Comparison of ENCODE assay signal across 9 cellular contexts in genomic region chr10:44977287-44978212, GRCh38. TPM values are rescaled to one million over a fixed set of nuclear protein-coding genes. Genes with fewer than 3 reads are reported as not detected.
DNase-seq lines count a peak whose midpoint lies in the region; ATAC-seq and TF ChIP-seq lines count a peak whose summit lies in the region.
"Had no signal": no experiment of that assay in that cellular context is flagged by ENCODE, and none has a peak within 500 bp of the region (broad histone marks: within the 10 kb centered on the region; RNA-seq: fewer than 3 reads in every experiment).

No MANE protein-coding gene starts in this region.

- TF ChIP-seq CTCF in adrenal gland (IDR thresholded peaks at IDR 0.05) (no peak), right atrium auricular region (IDR thresholded peaks at IDR 0.05) (no peak), psoas muscle (IDR thresholded peaks at IDR 0.05) (no peak)

- TF ChIP-seq POLR2A in adrenal gland (IDR thresholded peaks at IDR 0.05): no peak

- H3K27ac Mint-ChIP-seq in activated CD4-positive, alpha-beta T cell treated with anti-CD3 and anti-CD28 coated beads for 36 hours: no peak overlapping the region
- H3K27ac Mint-ChIP-seq: activated T-cell treated with anti-CD3 and anti-CD28 coated beads, Interleukin-2, amount 50 U/mL, for 72 hours had no signal

- no peaks in the 10 kb centered on the region for H3K36me3 Mint-ChIP-seq in activated CD4-positive, alpha-beta T cell treated with anti-CD3 and anti-CD28 coated beads for 36 hours (ENCODE audit: low read depth)

- H3K9me3 ChIP-seq in BLaER1 treated with 17β-estradiol and CSF1 and Interleukin-3, amounts not matched to agents 10 nM and 100 nM (replicated peaks in 1 of 11): no peaks in the 10 kb centered on the region
- no peaks in the 10 kb centered on the region for H3K9me3 ChIP-seq in adrenal gland (replicated peaks in 1 of 3)
- no peaks in the 10 kb centered on the region for H3K9me3 ChIP-seq in right atrium auricular region
- H3K9me3 ChIP-seq in psoas muscle: no peaks in the 10 kb centered on the region

- H3K4me1 Mint-ChIP-seq in activated CD4-positive, alpha-beta T cell treated with anti-CD3 and anti-CD28 coated beads for 36 hours: peaks cover 9% of the 10 kb centered on the region

- H3K4me2 ChIP-seq in BLaER1 treated with 17β-estradiol and CSF1 and Interleukin-3, amounts not matched to agents 10 nM and 100 nM: peak overlapping the region; percentile 90 to 100 (median 97)

- WGBS in adrenal gland, 4 donors: 68 to 73% (median 72%) methylated on average over 14 to 25 of the region's 25 CpGs
- WGBS in psoas muscle, 3 donors: 26 to 36% (median 34%) methylated on average over 25 of the region's 25 CpGs

- ATAC-seq in psoas muscle: peak in 2 of 4 donors; percentile 7 to 36
- ATAC-seq in HG03175 (IDR thresholded peaks at IDR 0.05; ENCODE audit: unreplicated experiment): no peak
- no peak for ATAC-seq in GM19324 (IDR thresholded peaks at IDR 0.05; ENCODE audit: low FRiP score, unreplicated experiment)
- ATAC-seq in GM21360 (IDR thresholded peaks at IDR 0.05; ENCODE audit: unreplicated experiment): no peak
- ATAC-seq in activated CD4-positive, alpha-beta T cell treated with anti-CD3 and anti-CD28 coated beads for 36 hours: no peak
- ATAC-seq: activated T-cell treated with anti-CD3 and anti-CD28 coated beads, Interleukin-2, amount 50 U/mL, for 72 hours had no signal

- no peaks in the 10 kb centered on the region for H3K27me3 ChIP-seq in BLaER1 treated with 17β-estradiol and CSF1 and Interleukin-3, amounts not matched to agents 10 nM and 100 nM
- H3K27me3 ChIP-seq in adrenal gland (no peaks in the 10 kb centered on the region), right atrium auricular region (no peaks in the 10 kb centered on the region), psoas muscle (ENCODE audit: insufficient read depth in 3 of 3, low read length in 2 of 3) (no peaks in the 10 kb centered on the region)

- no peak for DNase-seq in adrenal gland
- DNase-seq in right atrium auricular region (ENCODE audit: low spot score): no peak
- DNase-seq in psoas muscle: peak in 1 of 2 donors; percentile 76
- no peak for DNase-seq in activated CD4-positive, alpha-beta T cell treated with anti-CD3 and anti-CD28 coated beads for 36 hours
- DNase-seq: activated T-cell treated with anti-CD3 and anti-CD28 coated beads, Interleukin-2, amount 50 U/mL, for 72 hours had no signal

- H3K4me1 ChIP-seq in BLaER1 treated with 17β-estradiol and CSF1 and Interleukin-3, amounts not matched to agents 10 nM and 100 nM: peaks cover 97 to 99% (median 98%) of the 10 kb centered on the region in 10 experiments
- H3K4me1 ChIP-seq in adrenal gland (replicated peaks in 1 of 2) (peaks cover 52 to 80% of the 10 kb centered on the region in 2 donors), right atrium auricular region (peaks cover 0 to 100% of the 10 kb centered on the region in 2 donors), psoas muscle (peaks cover 74% of the 10 kb centered on the region)

- H3K27me3 Mint-ChIP-seq in activated CD4-positive, alpha-beta T cell treated with anti-CD3 and anti-CD28 coated beads for 36 hours: no peaks in the 10 kb centered on the region

- CTCF ChIA-PET in activated CD4-positive, alpha-beta T cell treated with anti-CD3 and anti-CD28 coated beads for 36 hours (lab: Charles Lee): interaction anchor here (1.4 to 2.4 kb wide), 3 partner anchors 35 to 45 kb away, joined by 3 to 23 read pairs (median 11); no protein-coding TSS in a partner anchor

- intact Hi-C loops in adrenal gland (cut with DNase I) (no loop called here), psoas muscle (cut with DNase I) (no loop called here)
- intact Hi-C loops in activated CD4-positive, alpha-beta T cell treated with anti-CD3 and anti-CD28 coated beads for 36 hours (cut with DNase I, micrococcal nuclease): no loop called here

- peak overlapping the region; percentile 71 to 86 (median 78) for H3K9ac ChIP-seq in BLaER1 treated with 17β-estradiol and CSF1 and Interleukin-3, amounts not matched to agents 10 nM and 100 nM

- peak overlapping the region; percentile 61 to 68 (median 64) for H3K4me3 ChIP-seq in BLaER1 treated with 17β-estradiol and CSF1 and Interleukin-3, amounts not matched to agents 10 nM and 100 nM
- peak overlapping the region in 2 of 4 donors; percentile 14 to 80 for H3K4me3 ChIP-seq in adrenal gland
- peak overlapping the region; percentile 60 to 65 for H3K4me3 ChIP-seq in right atrium auricular region
- peak overlapping the region; percentile 90 for H3K4me3 ChIP-seq in psoas muscle

- peaks cover 0 to 68% (median 17%) of the 10 kb centered on the region in 11 experiments; a peak in 11 of 22 replicates for H4K20me1 ChIP-seq in BLaER1 treated with 17β-estradiol and CSF1 and Interleukin-3, amounts not matched to agents 10 nM and 100 nM

- peaks cover 0 to 88% (median 6%) of the 10 kb centered on the region in 11 experiments; a peak in 12 of 22 replicates for H3K36me3 ChIP-seq in BLaER1 treated with 17β-estradiol and CSF1 and Interleukin-3, amounts not matched to agents 10 nM and 100 nM
- peaks cover 0 to 17% of the 10 kb centered on the region in 2 donors for H3K36me3 ChIP-seq in adrenal gland (replicated peaks in 1 of 2)
- H3K36me3 ChIP-seq in right atrium auricular region: peaks cover 28% of the 10 kb centered on the region
- no peaks in the 10 kb centered on the region for H3K36me3 ChIP-seq in psoas muscle (ENCODE audit: insufficient read depth in 1 of 2, low read depth in 1 of 2)

- POLR2A ChIA-PET in activated CD4-positive, alpha-beta T cell treated with anti-CD3 and anti-CD28 coated beads for 36 hours (lab: Charles Lee): no interaction called here

- H3K4me3 Mint-ChIP-seq in activated CD4-positive, alpha-beta T cell treated with anti-CD3 and anti-CD28 coated beads for 36 hours: no peak overlapping the region

- peak overlapping the region; percentile 47 to 81 (median 76) for H3K27ac ChIP-seq in BLaER1 treated with 17β-estradiol and CSF1 and Interleukin-3, amounts not matched to agents 10 nM and 100 nM
- H3K27ac ChIP-seq in adrenal gland: peak overlapping the region in 4 of 5 donors; percentile 9 to 90 (median 60)
- peak overlapping the region; percentile 91 to 96 for H3K27ac ChIP-seq in right atrium auricular region
- H3K27ac ChIP-seq in psoas muscle: peak overlapping the region; percentile 96

- no peaks in the 10 kb centered on the region for H3K9me3 Mint-ChIP-seq in activated CD4-positive, alpha-beta T cell treated with anti-CD3 and anti-CD28 coated beads for 36 hours (ENCODE audit: low read depth)
- H3K9me3 Mint-ChIP-seq: activated T-cell treated with anti-CD3 and anti-CD28 coated beads, Interleukin-2, amount 50 U/mL, for 72 hours had no signal

RNA-seq across cellular contexts. Expression of gene DEPP1, which starts 1.1 kb away (rescaled TPM):
- total RNA-seq in adrenal gland (100 to 1,000 TPM in 4 of 8 donors, 10 to 100 TPM in 4; 13.2 to 179 (median 95.2) TPM), right atrium auricular region (100 to 1,000 TPM in 1 of 2 donors, 10 to 100 TPM in 1; 68.8 to 143 TPM), psoas muscle (10 to 100 TPM; 28.2 to 37.4 (median 36.8) TPM)
- polyA plus RNA-seq in adrenal gland (10 to 100 TPM; 17.6 to 86.8 (median 18.2) TPM), psoas muscle (100 to 1,000 TPM in 1 of 3 donors, 10 to 100 TPM in 2; 53.6 to 102 (median 79.3) TPM)
- under 1 TPM; 0.28 to 0.34 TPM for total RNA-seq in activated CD4-positive, alpha-beta T cell treated with anti-CD3 and anti-CD28 coated beads for 36 hours

RNA-seq across cellular contexts. Expression of gene RASSF4, which starts 17.9 kb away (rescaled TPM):
- total RNA-seq in adrenal gland (10 to 100 TPM in 7 of 8 donors, 1 to 10 TPM in 1; 6.6 to 38.8 (median 25.0) TPM), right atrium auricular region (10 to 100 TPM; 43.3 to 43.4 TPM), psoas muscle (10 to 100 TPM; 15.2 to 44.0 (median 30.5) TPM)
- polyA plus RNA-seq in adrenal gland (10 to 100 TPM in 2 of 3 donors, 1 to 10 TPM in 1; 5.2 to 47.5 (median 38.3) TPM), psoas muscle (10 to 100 TPM; 11.1 to 18.9 (median 17.0) TPM)
- total RNA-seq in activated CD4-positive, alpha-beta T cell treated with anti-CD3 and anti-CD28 coated beads for 36 hours: 1 to 10 TPM; 1.0 to 1.3 TPM

RNA-seq across cellular contexts. Expression of gene ZNF22, which starts 23.2 kb away (rescaled TPM):
- total RNA-seq in adrenal gland: 10 to 100 TPM in 7 of 8 donors, 1 to 10 TPM in 1; 8.0 to 17.3 (median 13.2) TPM
- 10 to 100 TPM; 10.9 to 21.3 (median 11.7) TPM for polyA plus RNA-seq in adrenal gland
- total RNA-seq in right atrium auricular region: 10 to 100 TPM; 19.3 to 20.5 TPM
- total RNA-seq in psoas muscle: 10 to 100 TPM; 11.2 to 15.9 (median 14.3) TPM
- 10 to 100 TPM in 1 of 3 donors, 1 to 10 TPM in 2; 5.9 to 12.8 (median 8.1) TPM for polyA plus RNA-seq in psoas muscle
- 10 to 100 TPM; 18.8 to 21.6 TPM for total RNA-seq in activated CD4-positive, alpha-beta T cell treated with anti-CD3 and anti-CD28 coated beads for 36 hours

Comparison
In these comparisons a context has a peak if more than half of its experiments do, and no peak if none do; other contexts are left out.
1. RNA of gene DEPP1, which starts 1.1 kb away (total RNA-seq): 68.8 to 143 TPM in right atrium auricular region, 13.2 to 179 TPM in adrenal gland and 28.2 to 37.4 TPM in psoas muscle; 0.28 to 0.34 TPM in activated CD4-positive, alpha-beta T cell treated with anti-CD3 and anti-CD28 coated beads for 36 hours; every median in the first group is over 10 times any median in the second.
2. Peak in every context shown above with its lines, with median percentiles within 50 percentile points of each other: H3K27ac ChIP-seq.